Comparison of ENCODE assay signal across 15 cellular contexts in genomic region chr12:43742106-43742505, GRCh38. TPM values are rescaled to one million over a fixed set of nuclear protein-coding genes. Genes with fewer than 3 reads are reported as not detected.
DNase-seq lines count a peak whose midpoint lies in the region; ATAC-seq and TF ChIP-seq lines count a peak whose summit lies in the region.
"Had no signal": no experiment of that assay in that cellular context is flagged by ENCODE, and none has a peak within 500 bp of the region (broad histone marks: within the 10 kb centered on the region; RNA-seq: fewer than 3 reads in every experiment).

No MANE protein-coding gene starts in this region.

- CTCF ChIA-PET in activated CD8-positive, alpha-beta T cell treated with anti-CD3 and anti-CD28 coated beads for 36 hours (lab: Charles Lee) = no interaction called here

- POLR2A ChIA-PET in activated CD8-positive, alpha-beta T cell treated with anti-CD3 and anti-CD28 coated beads for 36 hours (lab: Charles Lee) = no interaction called here

- H3K27ac Mint-ChIP-seq in osteocyte (ENCODE audit: unreplicated experiment) = peak overlapping the region; percentile 45
- H3K27ac Mint-ChIP-seq in activated CD8-positive, alpha-beta T cell treated with anti-CD3 and anti-CD28 coated beads for 36 hours = no peak overlapping the region
- no peak overlapping the region for H3K27ac Mint-ChIP-seq in immature natural killer cell
- H3K27ac Mint-ChIP-seq: natural killer cell treated with Interleukin-12 subunit alpha and Interleukin-12 subunit beta and Interleukin-15 and Interleukin-18, amount 100 ng/mL, for 72 hours; WTC11 had no signal

- TF ChIP-seq CTCF in osteocyte (IDR thresholded peaks at IDR 0.05) = no peak
- no peak for TF ChIP-seq CTCF in activated CD8-positive, alpha-beta T cell treated with anti-CD3 and anti-CD28 coated beads for 36 hours (IDR thresholded peaks at IDR 0.05)

- H3K9me3 Mint-ChIP-seq in osteocyte (ENCODE audit: unreplicated experiment) (no peaks in the 10 kb centered on the region), immature natural killer cell (no peaks in the 10 kb centered on the region)
- no peaks in the 10 kb centered on the region for H3K9me3 Mint-ChIP-seq in activated CD8-positive, alpha-beta T cell treated with anti-CD3 and anti-CD28 coated beads for 36 hours
- H3K9me3 Mint-ChIP-seq: CD14-positive monocyte; natural killer cell treated with Interleukin-12 subunit alpha and Interleukin-12 subunit beta and Interleukin-15 and Interleukin-18, amount 100 ng/mL, for 72 hours; WTC11 had no signal

- H3K27me3 Mint-ChIP-seq in osteocyte (ENCODE audit: unreplicated experiment) (no peaks in the 10 kb centered on the region), immature natural killer cell (ENCODE audit: low read depth in 3 of 3) (no peaks in the 10 kb centered on the region)
- H3K27me3 Mint-ChIP-seq in activated CD8-positive, alpha-beta T cell treated with anti-CD3 and anti-CD28 coated beads for 36 hours = no peaks in the 10 kb centered on the region
- H3K27me3 Mint-ChIP-seq: natural killer cell treated with Interleukin-12 subunit alpha and Interleukin-12 subunit beta and Interleukin-15 and Interleukin-18, amount 100 ng/mL, for 72 hours had no signal

- H3K4me3 Mint-ChIP-seq in osteocyte (ENCODE audit: unreplicated experiment) (no peak overlapping the region), immature natural killer cell (no peak overlapping the region)
- H3K4me3 Mint-ChIP-seq in activated CD8-positive, alpha-beta T cell treated with anti-CD3 and anti-CD28 coated beads for 36 hours = no peak overlapping the region
- H3K4me3 Mint-ChIP-seq: CD14-positive monocyte; natural killer cell treated with Interleukin-12 subunit alpha and Interleukin-12 subunit beta and Interleukin-15 and Interleukin-18, amount 100 ng/mL, for 72 hours; WTC11 had no signal

- H3K4me1 Mint-ChIP-seq in osteocyte (ENCODE audit: unreplicated experiment) (peaks cover 17% of the 10 kb centered on the region), immature natural killer cell (no peaks in the 10 kb centered on the region)
- no peaks in the 10 kb centered on the region for H3K4me1 Mint-ChIP-seq in activated CD8-positive, alpha-beta T cell treated with anti-CD3 and anti-CD28 coated beads for 36 hours (ENCODE audit: low read depth)
- H3K4me1 Mint-ChIP-seq: CD14-positive monocyte had no signal

- ATAC-seq in HG03280 (IDR thresholded peaks at IDR 0.05; ENCODE audit: unreplicated experiment) = no peak
- ATAC-seq in HG02763 (IDR thresholded peaks at IDR 0.05; ENCODE audit: unreplicated experiment) = no peak
- ATAC-seq in activated CD8-positive, alpha-beta T cell treated with anti-CD3 and anti-CD28 coated beads for 36 hours = no peak
- ATAC-seq: natural killer cell treated with Interleukin-12 subunit alpha and Interleukin-12 subunit beta and Interleukin-15 and Interleukin-18, amount 100 ng/mL, for 72 hours; right cardiac atrium; WTC11 had no signal

- intact Hi-C loops in activated CD8-positive, alpha-beta T cell treated with anti-CD3 and anti-CD28 coated beads for 36 hours (cut with micrococcal nuclease) = no loop called here

- H3K36me3 Mint-ChIP-seq in osteocyte (ENCODE audit: unreplicated experiment) (peaks cover 5% of the 10 kb centered on the region), immature natural killer cell (peaks cover 33 to 63% (median 58%) of the 10 kb centered on the region in 3 donors)
- H3K36me3 Mint-ChIP-seq in activated CD8-positive, alpha-beta T cell treated with anti-CD3 and anti-CD28 coated beads for 36 hours (ENCODE audit: low read depth) = peaks cover 35% of the 10 kb centered on the region

- DNase-seq in GM03348 (ENCODE audit: low spot score) (peak; percentile 61), RKO (ENCODE audit: low spot score) (peak; percentile 76), dedifferentiated amniotic fluid mesenchymal stem cell (ENCODE audit: extremely low spot score) (peak; percentile 95), osteocyte (ENCODE audit: extremely low spot score, unreplicated experiment) (no peak), immature natural killer cell (no peak)
- no peak for DNase-seq in activated CD8-positive, alpha-beta T cell treated with anti-CD3 and anti-CD28 coated beads for 36 hours
- DNase-seq: activated naive CD4-positive, alpha-beta T cell treated with anti-CD3 and anti-CD28 coated beads, Interleukin-2, amount 50 U/mL, for 16 hours; right cardiac atrium; stimulated activated naive CD4-positive, alpha-beta T cell; uterus had no signal

RNA-seq across cellular contexts. Expression of gene PUS7L, which starts 16.5 kb away (rescaled TPM):
- 5.5 and 7.6 TPM in 2 replicates for total RNA-seq in osteocyte
- total RNA-seq in activated CD8-positive, alpha-beta T cell treated with anti-CD3 and anti-CD28 coated beads for 36 hours = 10 to 100 TPM; 16.7 to 18.7 TPM
- 10 to 100 TPM; 13.5 to 42.1 (median 35.9) TPM for polyA plus RNA-seq in immature natural killer cell

RNA-seq across cellular contexts. Expression of gene IRAK4, which starts 16.6 kb away (rescaled TPM):
- total RNA-seq in osteocyte = 9.6 and 10.0 TPM in 2 replicates
- 10 to 100 TPM; 24.0 TPM for total RNA-seq in activated CD8-positive, alpha-beta T cell treated with anti-CD3 and anti-CD28 coated beads for 36 hours
- polyA plus RNA-seq in immature natural killer cell = 10 to 100 TPM; 26.8 to 45.4 (median 39.3) TPM

Comparison
In these comparisons a context has a peak if more than half of its experiments do, and no peak if none do; other contexts are left out.
1. DNase-seq: peak in GM03348 (single experiment), RKO (single experiment) and dedifferentiated amniotic fluid mesenchymal stem cell (single experiment); none in osteocyte (single experiment), activated CD8-positive, alpha-beta T cell treated with anti-CD3 and anti-CD28 coated beads for 36 hours (single experiment) and immature natural killer cell (0 of 3).